1 cellular context compared by ENCODE assay signal in the genomic region with DNA sequence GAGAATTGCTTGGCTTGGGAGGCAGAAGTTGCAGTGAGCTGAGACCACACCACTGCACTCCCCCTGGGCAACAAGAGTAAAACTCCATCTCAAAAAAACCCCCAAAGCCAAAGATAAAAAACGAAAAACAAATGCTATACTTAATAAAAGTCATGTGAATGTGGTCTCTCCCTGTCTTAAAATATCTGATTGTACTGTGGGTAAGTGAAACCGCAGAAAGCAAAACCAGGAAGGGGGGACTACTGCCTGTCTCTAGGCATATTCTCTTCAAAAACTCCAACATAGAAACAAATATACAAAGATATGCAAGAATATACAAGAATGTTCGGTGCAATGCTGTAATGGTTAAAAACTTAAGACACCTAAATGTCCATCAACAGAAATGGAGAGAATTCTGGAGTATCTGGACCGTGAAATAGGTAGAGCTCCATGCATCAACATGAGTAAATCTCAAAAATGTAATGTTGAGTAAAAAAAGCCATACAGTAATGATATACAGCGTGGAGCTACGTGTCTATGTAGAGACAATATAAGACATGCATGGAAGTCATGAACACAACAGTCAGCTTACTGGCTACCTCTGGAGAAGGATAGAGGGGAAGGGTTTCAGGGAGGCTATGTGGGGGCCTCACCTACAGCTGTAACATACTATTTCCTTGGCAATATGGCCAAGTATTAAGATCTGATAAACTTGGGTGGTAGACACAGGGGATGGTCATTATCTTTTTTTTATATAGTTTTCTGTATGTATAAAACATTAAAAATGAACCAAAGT.
TF ChIP-seq lines count a peak whose summit lies in the region.

No MANE protein-coding gene starts in this region.

TF ChIP-seq in neural cell, 6 proteins besides CTCF, POLR2A, EP300 and RAD21 (continued from another document):
- TF ChIP-seq, protein P1, sequence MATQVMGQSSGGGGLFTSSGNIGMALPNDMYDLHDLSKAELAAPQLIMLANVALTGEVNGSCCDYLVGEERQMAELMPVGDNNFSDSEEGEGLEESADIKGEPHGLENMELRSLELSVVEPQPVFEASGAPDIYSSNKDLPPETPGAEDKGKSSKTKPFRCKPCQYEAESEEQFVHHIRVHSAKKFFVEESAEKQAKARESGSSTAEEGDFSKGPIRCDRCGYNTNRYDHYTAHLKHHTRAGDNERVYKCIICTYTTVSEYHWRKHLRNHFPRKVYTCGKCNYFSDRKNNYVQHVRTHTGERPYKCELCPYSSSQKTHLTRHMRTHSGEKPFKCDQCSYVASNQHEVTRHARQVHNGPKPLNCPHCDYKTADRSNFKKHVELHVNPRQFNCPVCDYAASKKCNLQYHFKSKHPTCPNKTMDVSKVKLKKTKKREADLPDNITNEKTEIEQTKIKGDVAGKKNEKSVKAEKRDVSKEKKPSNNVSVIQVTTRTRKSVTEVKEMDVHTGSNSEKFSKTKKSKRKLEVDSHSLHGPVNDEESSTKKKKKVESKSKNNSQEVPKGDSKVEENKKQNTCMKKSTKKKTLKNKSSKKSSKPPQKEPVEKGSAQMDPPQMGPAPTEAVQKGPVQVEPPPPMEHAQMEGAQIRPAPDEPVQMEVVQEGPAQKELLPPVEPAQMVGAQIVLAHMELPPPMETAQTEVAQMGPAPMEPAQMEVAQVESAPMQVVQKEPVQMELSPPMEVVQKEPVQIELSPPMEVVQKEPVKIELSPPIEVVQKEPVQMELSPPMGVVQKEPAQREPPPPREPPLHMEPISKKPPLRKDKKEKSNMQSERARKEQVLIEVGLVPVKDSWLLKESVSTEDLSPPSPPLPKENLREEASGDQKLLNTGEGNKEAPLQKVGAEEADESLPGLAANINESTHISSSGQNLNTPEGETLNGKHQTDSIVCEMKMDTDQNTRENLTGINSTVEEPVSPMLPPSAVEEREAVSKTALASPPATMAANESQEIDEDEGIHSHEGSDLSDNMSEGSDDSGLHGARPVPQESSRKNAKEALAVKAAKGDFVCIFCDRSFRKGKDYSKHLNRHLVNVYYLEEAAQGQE (IDR thresholded peaks at IDR 0.05; ENCODE audit: borderline replicate concordance), result no peak
- TF ChIP-seq SMC3 (conservative IDR thresholded peaks at IDR 0.05; ENCODE audit: poor library complexity) (no peak), POLR2AphosphoS5 (IDR thresholded peaks at IDR 0.05) (no peak), EZH2 (IDR thresholded peaks at IDR 0.05; ENCODE audit: borderline replicate concordance, insufficient read depth, low read length, poor library complexity, severe bottlenecking) (no peak)
TF ChIP-seq in neural cell: peak in this region for 0.
